ENCODE assay signal across 8 cellular contexts in genomic region chr3:169661567-169662214, GRCh38. TPM values are rescaled to one million over a fixed set of nuclear protein-coding genes. Genes with fewer than 3 reads are reported as not detected.
A peak's percentile ranks its signal among the peaks of the same experiment; 100 is the strongest.
DNase-seq lines count a peak whose midpoint lies in the region; ATAC-seq and TF ChIP-seq lines count a peak whose summit lies in the region.

No MANE protein-coding gene starts in this region.

- no peak for TF ChIP-seq RAD21 in liver (IDR thresholded peaks at IDR 0.05)

- H4K20me1 ChIP-seq in OCI-LY7 (ENCODE audit: insufficient read depth, low read length): no peaks in the 10 kb centered on the region

- intact Hi-C loops in OCI-LY7 (cut with micrococcal nuclease; ENCODE audit: unreplicated experiment): loop anchor here (5.0 to 10.0 kb wide), 2 partner anchors 81 to 517 kb away; no protein-coding TSS in a partner anchor

- TF ChIP-seq CTCF in 22Rv1 (IDR thresholded peaks at IDR 0.05) (no peak), GM12864 (IDR thresholded peaks at IDR 0.05; ENCODE audit: low read depth, low read length, missing control alignments) (no peak), OCI-LY7 (conservative IDR thresholded peaks at IDR 0.05; ENCODE audit: low read length) (no peak; the same call in 1 of the 2 replicates), choroid plexus epithelial cell (conservative IDR thresholded peaks at IDR 0.05; ENCODE audit: low read depth, low read length) (no peak), liver (IDR thresholded peaks at IDR 0.05; ENCODE audit: low read depth, low read length, missing input control) (no peak)

- H3K9me3 ChIP-seq in OCI-LY7 (ENCODE audit: low read length) (no peaks in the 10 kb centered on the region), liver (ENCODE audit: control insufficient read depth in 4 of 4, low read length in 3 of 4) (peaks cover 0 to 2% (median 0%) of the 10 kb centered on the region in 4 donors), thymus (ENCODE audit: control insufficient read depth) (no peaks in the 10 kb centered on the region)

- no TSS peak for BruUV-seq in OCI-LY7 (replicated peaks; lab: Mats Ljungman, UMichigan)

- peak overlapping the region; percentile 16; the same call in 1 of the 2 replicates for H2AFZ ChIP-seq in OCI-LY7 (ENCODE audit: low read length)

- no peaks in the 10 kb centered on the region for H3K79me2 ChIP-seq in OCI-LY7 (ENCODE audit: insufficient read depth, low read depth, low read length)

- CTCF ChIA-PET in OCI-LY7 (lab: Charles Lee; ENCODE audit: unreplicated experiment): no interaction called here

- no peaks in the 10 kb centered on the region for H3K4me1 ChIP-seq in OCI-LY7 (ENCODE audit: insufficient read depth, low read length, poor library complexity, severe bottlenecking)
- H3K4me1 ChIP-seq in liver (ENCODE audit: control insufficient read depth in 4 of 4, insufficient read depth in 4 of 4, low read length in 3 of 4): peaks cover 9 to 24% (median 19%) of the 10 kb centered on the region in 4 donors
- peaks cover 12% of the 10 kb centered on the region for H3K4me1 ChIP-seq in thymus (ENCODE audit: control insufficient read depth, insufficient read depth, low read length)

- POLR2A ChIA-PET in OCI-LY7 (lab: Charles Lee): no interaction called here

- peak overlapping the region; percentile 73 for H3K4me2 ChIP-seq in OCI-LY7 (ENCODE audit: low read length)

- H3K9me2 ChIP-seq in OCI-LY7 (ENCODE audit: insufficient read depth, low read length): no peaks in the 10 kb centered on the region

- DNase-seq in GM12864 (ENCODE audit: low read depth) (no peak), OCI-LY7 (ENCODE audit: low spot score) (peak; percentile 14), choroid plexus epithelial cell (ENCODE audit: low read depth) (peak; percentile 22), medulla oblongata (ENCODE audit: extremely low spot score) (no peak)

- no peak overlapping the region for H3K9ac ChIP-seq in liver (ENCODE audit: low read depth in 1 of 2, low read length in 2 of 2)

- ATAC-seq in HG03039 (IDR thresholded peaks at IDR 0.05; ENCODE audit: unreplicated experiment): peak; percentile 24

- H3K27ac ChIP-seq in 22Rv1: peak overlapping the region; percentile 65
- no peak overlapping the region for H3K27ac ChIP-seq in OCI-LY7 (ENCODE audit: low read depth, low read length, poor library complexity, severe bottlenecking)
- peak overlapping the region; percentile 12 to 19 for H3K27ac ChIP-seq in liver (ENCODE audit: low read depth in 1 of 2, low read length in 2 of 2)
- no peak overlapping the region for H3K27ac ChIP-seq in thymus (ENCODE audit: low read depth)

- H3K27me3 ChIP-seq in liver (ENCODE audit: control insufficient read depth in 4 of 4, insufficient read depth in 4 of 4, low read length in 3 of 4) (peaks cover 0 to 48% (median 19%) of the 10 kb centered on the region in 4 donors), thymus (ENCODE audit: control insufficient read depth, insufficient read depth) (peaks cover 89% of the 10 kb centered on the region)

- 3% methylated on average over 44 of the region's 44 CpGs for WGBS in liver
- under 1% methylated on average over 44 of the region's 44 CpGs for WGBS in thymus

- peak overlapping the region; percentile 42 for H3K4me3 ChIP-seq in GM12864 (ENCODE audit: low read depth, low read length)
- H3K4me3 ChIP-seq in OCI-LY7 (ENCODE audit: low read depth, low read length, poor library complexity, severe bottlenecking): peak overlapping the region; percentile 59
- peak overlapping the region; percentile 52 for H3K4me3 ChIP-seq in choroid plexus epithelial cell (ENCODE audit: low read depth, low read length)
- peak overlapping the region; percentile 56 to 59 (median 57) for H3K4me3 ChIP-seq in liver (ENCODE audit: low read depth in 1 of 3, low read length in 3 of 3)
- peak overlapping the region; percentile 39 for H3K4me3 ChIP-seq in thymus (ENCODE audit: low read length)

- no peaks in the 10 kb centered on the region for H3K36me3 ChIP-seq in OCI-LY7 (ENCODE audit: insufficient read depth, low read length)
- H3K36me3 ChIP-seq in liver (ENCODE audit: control insufficient read depth in 4 of 4, insufficient read depth in 3 of 4, low read depth in 1 of 4, low read length in 3 of 4): no peaks in the 10 kb centered on the region
- H3K36me3 ChIP-seq in thymus (ENCODE audit: control insufficient read depth, insufficient read depth): no peaks in the 10 kb centered on the region

TF ChIP-seq in liver, 16 proteins besides CTCF, POLR2A, EP300 and RAD21:
- TF ChIP-seq JUND (IDR thresholded peaks at IDR 0.05) (no peak), FOXA1 (IDR thresholded peaks at IDR 0.05) (no peak), NR2F2 (IDR thresholded peaks at IDR 0.05) (no peak), SP1 (IDR thresholded peaks at IDR 0.05) (no peak), RXRA (IDR thresholded peaks at IDR 0.05) (no peak)
- TF ChIP-seq, protein P1, sequence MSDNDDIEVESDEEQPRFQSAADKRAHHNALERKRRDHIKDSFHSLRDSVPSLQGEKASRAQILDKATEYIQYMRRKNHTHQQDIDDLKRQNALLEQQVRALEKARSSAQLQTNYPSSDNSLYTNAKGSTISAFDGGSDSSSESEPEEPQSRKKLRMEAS (IDR thresholded peaks at IDR 0.05): no peak

RNA-seq across cellular contexts. Expression of gene MECOM, which starts 1.8 kb away (rescaled TPM):
- not detected in 2 replicates for total RNA-seq in OCI-LY7 (2014; rRNA removed; shearing (Covaris generic))
- total RNA-seq in OCI-LY7 (2022) (not detected in 2 replicates), liver (1 to 10 TPM; 2.6 to 2.7 TPM)
- polyA plus RNA-seq in liver (1 to 10 TPM in 1 of 2 donors, under 1 TPM in 1; 0.73 to 1.4 TPM), thymus (3.5 TPM)

Comparison
In these comparisons a context has a peak if more than half of its experiments do, and no peak if none do; other contexts are left out.
1. H3K27ac ChIP-seq: peak in 22Rv1 (single experiment) and liver (2 of 2); none in OCI-LY7 (single experiment) and thymus (single experiment).
2. DNase-seq: peak in OCI-LY7 (single experiment) and choroid plexus epithelial cell (single experiment); none in GM12864 (single experiment) and medulla oblongata (single experiment).
3. Peak in every context shown above with its lines, with median percentiles within 50 percentile points of each other: H3K4me3 ChIP-seq.